Comparison of ENCODE assay signal across 8 cellular contexts in genomic region chr12:131950182-131950913, GRCh38.
A peak's percentile ranks its signal among the peaks of the same experiment; 100 is the strongest.
DNase-seq lines count a peak whose midpoint lies in the region; ATAC-seq and TF ChIP-seq lines count a peak whose summit lies in the region.

No MANE protein-coding gene starts in this region.

- H3K36me3 ChIP-seq in brain microvascular endothelial cell (replicated peaks) = no peaks in the 10 kb centered on the region

- CTCF ChIA-PET in RWPE1 (lab: Yijun Ruan, JAX) = interaction anchor here (0.5 to 2.0 kb wide), 4 partner anchors 52 to 99 kb away, joined by 3 to 10 read pairs (median 3); no protein-coding TSS in a partner anchor

- no peaks in the 10 kb centered on the region for H3K27me3 ChIP-seq in brain microvascular endothelial cell (replicated peaks)
- no peaks in the 10 kb centered on the region for H3K27me3 ChIP-seq in layer of hippocampus (ENCODE audit: control insufficient read depth, insufficient read depth, low read length)

- peak; percentile 23 for ATAC-seq in HG02870 (IDR thresholded peaks at IDR 0.05; ENCODE audit: unreplicated experiment)

- in situ Hi-C loops in brain microvascular endothelial cell (cut with HindIII; ENCODE audit: low pct_ligation_motif_present, low sequenced_read_pairs) = no loop called here

- DNase-seq in NCI-H510A treated with DMSO at 0.1 percent for 48 hours (lab: John Stamatoyannopoulos, UW) (peak; percentile 20), NCI-H510A (lab: John Stamatoyannopoulos, UW) (no peak), RWPE1 (ENCODE audit: low spot score) (peak; percentile 21), brain microvascular endothelial cell (no peak), NCI-H1694 treated with DMSO at 0.1 percent for 48 hours (lab: John Stamatoyannopoulos, UW) (no peak)
- DNase-seq in stimulated activated CD8-positive, alpha-beta memory T cell treated with anti-CD3 and anti-CD28 coated beads, Interleukin-12 subunit alpha, Interleukin-12 subunit beta, amount 100 ng/mL, for 1 hour (ENCODE audit: low read depth) = peak; percentile 12

- POLR2A ChIA-PET in RWPE1 (lab: Yijun Ruan, JAX; ENCODE audit: low non-redundant PET) = interaction anchor here (0.6 kb wide), 1 partner anchor 39 kb away, joined by 7 read pairs; no protein-coding TSS in a partner anchor

- peak overlapping the region; percentile 77 for H3K27ac ChIP-seq in RWPE1
- peak overlapping the region; percentile 57 for H3K27ac ChIP-seq in brain microvascular endothelial cell
- H3K27ac ChIP-seq in layer of hippocampus (ENCODE audit: low read depth, low read length) = peak overlapping the region; percentile 58

- TF ChIP-seq CTCF in RWPE1 (conservative IDR thresholded peaks at IDR 0.05; ENCODE audit: low read depth) (no peak), brain microvascular endothelial cell (IDR thresholded peaks at IDR 0.05; ENCODE audit: low read depth, low read length, missing control alignments) (no peak)

- peak overlapping the region; percentile 81 for H3K4me3 ChIP-seq in brain microvascular endothelial cell (ENCODE audit: low read depth, low read length)

Comparison
In these comparisons a context has a peak if more than half of its experiments do, and no peak if none do; other contexts are left out.
1. DNase-seq: peak in NCI-H510A treated with DMSO at 0.1 percent for 48 hours (single experiment), RWPE1 (single experiment) and stimulated activated CD8-positive, alpha-beta memory T cell treated with anti-CD3 and anti-CD28 coated beads, Interleukin-12 subunit alpha, Interleukin-12 subunit beta, amount 100 ng/mL, for 1 hour (single experiment); none in NCI-H510A (single experiment), brain microvascular endothelial cell (single experiment) and NCI-H1694 treated with DMSO at 0.1 percent for 48 hours (single experiment).
2. Peak in every context shown above with its lines, with median percentiles within 50 percentile points of each other: H3K27ac ChIP-seq.